Comparison of ENCODE assay signal across 15 cellular contexts in the genomic region with DNA sequence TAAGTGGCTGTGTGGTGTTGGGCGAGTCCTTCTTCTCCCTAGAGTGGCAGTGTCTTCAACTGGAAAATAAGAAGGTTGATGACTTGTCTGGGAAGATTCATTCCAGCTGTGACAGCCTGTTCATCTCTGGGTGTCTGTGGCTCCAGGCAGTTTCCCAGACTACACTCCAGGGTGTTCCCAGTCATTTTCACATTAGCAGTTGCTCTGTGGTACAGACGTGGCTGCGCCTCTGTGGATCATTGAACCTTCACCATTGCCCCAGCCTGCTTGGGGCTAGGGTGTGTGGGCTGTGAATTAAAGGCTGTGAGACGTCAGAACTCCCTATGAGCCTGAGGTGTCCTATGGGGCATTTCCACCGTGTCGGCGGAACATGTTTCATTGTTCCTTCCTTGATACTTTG.
A peak's percentile ranks its signal among the peaks of the same experiment; 100 is the strongest.
DNase-seq lines count a peak whose midpoint lies in the region; ATAC-seq, FAIRE-seq and TF ChIP-seq lines count a peak whose summit lies in the region.
"Had no signal": no experiment of that assay in that cellular context is flagged by ENCODE, and none has a peak within 500 bp of the region (broad histone marks: within the 10 kb centered on the region; RNA-seq: fewer than 3 reads in every experiment).

No MANE protein-coding gene starts in this region.

- H3K4me3 ChIP-seq in bronchial epithelial cell (ENCODE audit: low read depth, low read length): no peak overlapping the region
- H3K4me3 ChIP-seq in esophagus muscularis mucosa: no peak overlapping the region
- H3K4me3 ChIP-seq: BLaER1 treated with 17β-estradiol and CSF1 and Interleukin-3, amounts not matched to agents 10 nM and 100 nM; GM23338; K562 had no signal

- TF ChIP-seq EP300 in esophagus muscularis mucosa (IDR thresholded peaks at IDR 0.05): no peak

- ATAC-seq in HG02571 (IDR thresholded peaks at IDR 0.05; ENCODE audit: unreplicated experiment) (no peak), GM19452 (IDR thresholded peaks at IDR 0.05; ENCODE audit: unreplicated experiment) (no peak)
- ATAC-seq: GM23338, K562 had no signal

- TF ChIP-seq POLR2A in esophagus muscularis mucosa (IDR thresholded peaks at IDR 0.05; ENCODE audit: low read depth): no peak

- intact Hi-C loops in esophagus muscularis mucosa (cut with DNase I): loop anchor here (5.0 kb wide), 2 partner anchors 82 to 162 kb away; no protein-coding TSS in a partner anchor

- H3K4me1 ChIP-seq in esophagus muscularis mucosa: peaks cover 0 to 7% (median 0%) of the 10 kb centered on the region in 4 donors
- H3K4me1 ChIP-seq: BLaER1 treated with 17β-estradiol and CSF1 and Interleukin-3, amounts not matched to agents 10 nM and 100 nM had no signal

- H3K9me3 ChIP-seq in esophagus muscularis mucosa: no peaks in the 10 kb centered on the region
- H3K9me3 ChIP-seq: BLaER1 treated with 17β-estradiol and CSF1 and Interleukin-3, amounts not matched to agents 10 nM and 100 nM had no signal

- DNase-seq in LHCN-M2 (ENCODE audit: low read depth): peak; percentile 19
- DNase-seq in bronchial epithelial cell (ENCODE audit: low read depth): no peak
- DNase-seq in esophagus muscularis mucosa (ENCODE audit: extremely low spot score): peak; percentile 66
- DNase-seq in kidney tubule cell (ENCODE audit: low spot score): no peak
- DNase-seq in T1000 (lab: John Stamatoyannopoulos, UW): no peak
- DNase-seq: ACHN; CD4-positive, CD25-positive, alpha-beta regulatory T cell; DMS53; H7 had no signal

- no peaks in the 10 kb centered on the region for H3K36me3 ChIP-seq in bronchial epithelial cell (ENCODE audit: control insufficient read depth, insufficient read depth, low read length)
- no peaks in the 10 kb centered on the region for H3K36me3 ChIP-seq in esophagus muscularis mucosa
- H3K36me3 ChIP-seq: BLaER1 treated with 17β-estradiol and CSF1 and Interleukin-3, amounts not matched to agents 10 nM and 100 nM had no signal

- no peak overlapping the region for H3K27ac ChIP-seq in esophagus muscularis mucosa (replicated peaks in 1 of 4)
- H3K27ac ChIP-seq: BLaER1 treated with 17β-estradiol and CSF1 and Interleukin-3, amounts not matched to agents 10 nM and 100 nM; HL-60 had no signal

- H3K27me3 ChIP-seq in bronchial epithelial cell (ENCODE audit: control insufficient read depth, insufficient read depth, low read length) (no peaks in the 10 kb centered on the region), esophagus muscularis mucosa (no peaks in the 10 kb centered on the region)
- H3K27me3 ChIP-seq: BLaER1 treated with 17β-estradiol and CSF1 and Interleukin-3, amounts not matched to agents 10 nM and 100 nM had no signal

- TF ChIP-seq CTCF in bronchial epithelial cell (IDR thresholded peaks at IDR 0.05; ENCODE audit: insufficient read depth, low read length, severe bottlenecking): no peak
- TF ChIP-seq CTCF in esophagus muscularis mucosa (IDR thresholded peaks at IDR 0.05): no peak

- peak; percentile 23 for FAIRE-seq in bronchial epithelial cell (lab: Jason Lieb, UNC)
- FAIRE-seq: K562 had no signal

- WGBS in esophagus muscularis mucosa: 91% methylated on average over 7 of the region's 7 CpGs

Comparison
In these comparisons a context has a peak if more than half of its experiments do, and no peak if none do; other contexts are left out.
1. DNase-seq: peak in LHCN-M2 (single experiment) and esophagus muscularis mucosa (single experiment); none in bronchial epithelial cell (single experiment), kidney tubule cell (single experiment) and T1000 (single experiment).